8 cellular contexts compared by ENCODE assay signal in genomic region chr6:106098383-106099234, GRCh38. TPM values are rescaled to one million over a fixed set of nuclear protein-coding genes. Genes with fewer than 3 reads are reported as not detected.
DNase-seq lines count a peak whose midpoint lies in the region; ATAC-seq and TF ChIP-seq lines count a peak whose summit lies in the region.

No MANE protein-coding gene starts in this region.

- H3K36me3 ChIP-seq in BJ (ENCODE audit: control insufficient read depth, insufficient read depth, low read length) (peaks cover 8% of the 10 kb centered on the region; the same call in 1 of the 2 replicates), PC-3 (ENCODE audit: low read depth, low read length) (no peaks in the 10 kb centered on the region)

- WGBS in right cardiac atrium: 29% methylated on average over 19 of the region's 19 CpGs

- H2AFZ ChIP-seq in PC-3 (ENCODE audit: low read length): peak overlapping the region; percentile 76

- peak overlapping the region; percentile 50 for H3K9ac ChIP-seq in PC-3 (ENCODE audit: low read length)

- DNase-seq in BJ (ENCODE audit: low read depth) (no peak), PC-3 (peak; percentile 78), right cardiac atrium (no peak), Ammon's horn (ENCODE audit: low spot score) (no peak), NCI-H446 treated with DMSO at 0.1 percent for 48 hours (lab: John Stamatoyannopoulos, UW) (no peak)
- peak; percentile 91 for DNase-seq in activated effector memory CD4-positive, alpha-beta T cell treated with anti-CD3 and anti-CD28 coated beads, Interleukin-2, amount 50 U/mL, for 16 hours
- peak; percentile 80 for DNase-seq in stimulated activated CD4-positive, alpha-beta T cell treated with anti-CD3 and anti-CD28 coated beads, Interleukin-2, amount 100 ng/mL, for 4 hours (ENCODE audit: low read depth)

- H3K27me3 ChIP-seq in BJ (ENCODE audit: control insufficient read depth, insufficient read depth, low read length) (no peaks in the 10 kb centered on the region), PC-3 (ENCODE audit: low read length) (no peaks in the 10 kb centered on the region), right cardiac atrium (ENCODE audit: control insufficient read depth, insufficient read depth) (peaks cover 2% of the 10 kb centered on the region)

- H3K4me3 ChIP-seq in BJ (ENCODE audit: low read depth, low read length) (peak overlapping the region; percentile 28), PC-3 (ENCODE audit: low read length) (peak overlapping the region; percentile 78), right cardiac atrium (ENCODE audit: low read length) (peak overlapping the region; percentile 76)

- peaks cover 36% of the 10 kb centered on the region for H3K4me1 ChIP-seq in PC-3 (ENCODE audit: insufficient read depth, low read length)
- H3K4me1 ChIP-seq in right cardiac atrium (ENCODE audit: control insufficient read depth, insufficient read depth, low read length): no peaks in the 10 kb centered on the region

- H3K79me2 ChIP-seq in PC-3 (ENCODE audit: low read length): 0 out of 2 replicates have a peak, but pooled peaks cover 4% of the 10 kb centered on the region

- H3K27ac ChIP-seq in PC-3 (ENCODE audit: low read length) (peak overlapping the region; percentile 63), right cardiac atrium (ENCODE audit: low read length) (peak overlapping the region; percentile 70)

- intact Hi-C loops in PC-3 (cut with micrococcal nuclease) (loop anchor here (2.0 kb wide), 1 partner anchor 124 kb away; no protein-coding TSS in a partner anchor), right cardiac atrium (cut with DNase I) (no loop called here)

- ATAC-seq in GM21786 (IDR thresholded peaks at IDR 0.05; ENCODE audit: unreplicated experiment) (peak; percentile 31), PC-3 (peak; percentile 76), right cardiac atrium (peak; percentile 72 to 77)

- H3K4me2 ChIP-seq in PC-3 (ENCODE audit: low read length): peak overlapping the region; percentile 87

- H3K9me3 ChIP-seq in PC-3 (ENCODE audit: low read length) (no peaks in the 10 kb centered on the region), right cardiac atrium (ENCODE audit: control insufficient read depth, low read length) (no peaks in the 10 kb centered on the region)

- TF ChIP-seq CTCF in BJ (IDR thresholded peaks at IDR 0.05; ENCODE audit: insufficient read depth, low read depth, low read length) (no peak), PC-3 (conservative IDR thresholded peaks at IDR 0.05; ENCODE audit: low read depth, low read length) (no peak)

- CTCF ChIA-PET in BJ (lab: Yijun Ruan, JAX) (interaction anchor here (0.7 to 1.5 kb wide), 5 partner anchors 12 to 203 kb away, joined by 3 to 11 read pairs (median 3); no protein-coding TSS in a partner anchor), PC-3 (lab: Charles Lee) (no interaction called here)

- no peaks in the 10 kb centered on the region for H3F3A ChIP-seq in PC-3 (ENCODE audit: low read length, unreplicated experiment)

- no TSS peak for BruUV-seq in PC-3 (replicated peaks; lab: Mats Ljungman, UMichigan)

- no peaks in the 10 kb centered on the region for H4K20me1 ChIP-seq in PC-3 (ENCODE audit: low read length)

- POLR2A ChIA-PET in BJ (lab: Charles Lee) (no interaction called here), PC-3 (lab: Charles Lee; ENCODE audit: unreplicated experiment) (no interaction called here)

- H3K9me2 ChIP-seq in PC-3 (replicated peaks; ENCODE audit: low read length): no peaks in the 10 kb centered on the region

RNA-seq across cellular contexts. Expression of gene PRDM1, which starts 12.5 kb away (rescaled TPM):
- polyA plus RNA-seq in BJ (2011; rRNA removed) (4.6 and 5.2 TPM in 2 replicates), right cardiac atrium (0.41 TPM)
- polyA minus RNA-seq in BJ (2011; rRNA and poly(A)+ RNA removed): 10.7 and 12.6 TPM in 2 replicates
- total RNA-seq in PC-3 (2014; rRNA removed) (2.0 and 2.5 TPM in 2 replicates), right cardiac atrium (1 to 10 TPM in 3 of 4 donors, under 1 TPM in 1; 0.91 to 1.5 (median 1.4) TPM)

Comparison
In these comparisons a context has a peak if more than half of its experiments do, and no peak if none do; other contexts are left out.
1. DNase-seq: peak in PC-3 (single experiment), activated effector memory CD4-positive, alpha-beta T cell treated with anti-CD3 and anti-CD28 coated beads, Interleukin-2, amount 50 U/mL, for 16 hours (single experiment) and stimulated activated CD4-positive, alpha-beta T cell treated with anti-CD3 and anti-CD28 coated beads, Interleukin-2, amount 100 ng/mL, for 4 hours (single experiment); none in BJ (single experiment), right cardiac atrium (0 of 3), Ammon's horn (single experiment) and NCI-H446 treated with DMSO at 0.1 percent for 48 hours (single experiment).
2. H3K4me3 ChIP-seq: peak in every context shown above with its lines; median percentile 78 in PC-3; 76 in right cardiac atrium; 28 in BJ.
3. Peak in every context shown above with its lines, with median percentiles within 50 percentile points of each other: ATAC-seq.